ENCODE assay signal across 20 cellular contexts in genomic region chr16:79509906-79510305, GRCh38.
A peak's percentile ranks its signal among the peaks of the same experiment; 100 is the strongest.
DNase-seq lines count a peak whose midpoint lies in the region; ATAC-seq and TF ChIP-seq lines count a peak whose summit lies in the region.
"Had no signal": no experiment of that assay in that cellular context is flagged by ENCODE, and none has a peak within 500 bp of the region (broad histone marks: within the 10 kb centered on the region; RNA-seq: fewer than 3 reads in every experiment).

No MANE protein-coding gene starts in this region.

- 98% methylated on average over 8 of the region's 8 CpGs for WGBS in right cardiac atrium
- 93 to 96% (median 93%) methylated on average over 8 of the region's 8 CpGs for WGBS in psoas muscle, 3 donors

- H3K4me1 ChIP-seq in left ventricle myocardium inferior (no peaks in the 10 kb centered on the region), right cardiac atrium (ENCODE audit: control insufficient read depth, insufficient read depth, low read length) (no peaks in the 10 kb centered on the region), psoas muscle (peaks cover 17% of the 10 kb centered on the region), thoracic aorta (ENCODE audit: control insufficient read depth in 1 of 2, low read depth in 2 of 2) (peaks cover 9 to 17% of the 10 kb centered on the region in 2 donors)
- H3K4me1 ChIP-seq: A549 had no signal

- no peak for TF ChIP-seq CTCF in left ventricle myocardium inferior (IDR thresholded peaks at IDR 0.05; ENCODE audit: borderline replicate concordance)
- TF ChIP-seq CTCF in psoas muscle (IDR thresholded peaks at IDR 0.05) = no peak
- TF ChIP-seq CTCF in thoracic aorta (IDR thresholded peaks at IDR 0.05) = no peak

- intact Hi-C loops in left ventricle myocardium inferior (cut with micrococcal nuclease) (no loop called here), right cardiac atrium (cut with DNase I) (no loop called here), psoas muscle (cut with DNase I) (no loop called here)

- POLR2A ChIA-PET in naive thymus-derived CD8-positive, alpha-beta T cell (lab: Charles Lee) = no interaction called here

- no peak overlapping the region for H3K4me3 Mint-ChIP-seq in naive thymus-derived CD8-positive, alpha-beta T cell
- H3K4me3 Mint-ChIP-seq: CD14-positive monocyte; CD4-positive, alpha-beta memory T cell; IgD-negative memory B cell had no signal

- H3K4me3 ChIP-seq in left ventricle myocardium inferior (no peak overlapping the region), right cardiac atrium (ENCODE audit: low read length) (no peak overlapping the region), psoas muscle (no peak overlapping the region), thoracic aorta (no peak overlapping the region)
- H3K4me3 ChIP-seq: A549, GM12878, GM23248 had no signal

- H3K27me3 ChIP-seq in left ventricle myocardium inferior (ENCODE audit: low read depth) (peaks cover 10% of the 10 kb centered on the region), right cardiac atrium (ENCODE audit: control insufficient read depth, insufficient read depth) (no peaks in the 10 kb centered on the region), psoas muscle (ENCODE audit: insufficient read depth in 3 of 3, low read length in 2 of 3) (no peaks in the 10 kb centered on the region), thoracic aorta (replicated peaks; ENCODE audit: insufficient read depth) (no peaks in the 10 kb centered on the region)

- ATAC-seq in right cardiac atrium = no peak
- ATAC-seq in psoas muscle = no peak
- no peak for ATAC-seq in thoracic aorta (ENCODE audit: insufficient number of reproducible peaks, low FRiP score, low read depth)
- no peak for ATAC-seq in GM21367 (IDR thresholded peaks at IDR 0.05; ENCODE audit: unreplicated experiment)
- no peak for ATAC-seq in naive thymus-derived CD8-positive, alpha-beta T cell
- ATAC-seq: A549, GM12878 had no signal

- H3K27ac ChIP-seq in left ventricle myocardium inferior (replicated peaks) = peak overlapping the region; percentile 4
- no peak overlapping the region for H3K27ac ChIP-seq in right cardiac atrium (ENCODE audit: low read length)
- peak overlapping the region; percentile 22 for H3K27ac ChIP-seq in caudate nucleus (ENCODE audit: low read depth, low read length)
- peak overlapping the region; percentile 51 for H3K27ac ChIP-seq in psoas muscle
- H3K27ac ChIP-seq in thoracic aorta = peak overlapping the region; percentile 4 to 27
- H3K27ac ChIP-seq: 22Rv1, A549, GM23248 had no signal

- no peaks in the 10 kb centered on the region for H3K4me1 Mint-ChIP-seq in naive thymus-derived CD8-positive, alpha-beta T cell
- H3K4me1 Mint-ChIP-seq: CD4-positive, alpha-beta memory T cell had no signal

- DNase-seq in left ventricle myocardium inferior = no peak
- no peak for DNase-seq in right cardiac atrium
- no peak for DNase-seq in caudate nucleus (lab: John Stamatoyannopoulos, UW)
- no peak for DNase-seq in psoas muscle
- no peak for DNase-seq in thoracic aorta (ENCODE audit: low spot score)
- no peak for DNase-seq in DMS114 treated with DMSO at 0.1 percent for 48 hours (lab: John Stamatoyannopoulos, UW; ENCODE audit: unreplicated experiment)
- no peak for DNase-seq in naive thymus-derived CD8-positive, alpha-beta T cell
- DNase-seq: AML-193; Calu3; CD4-positive, alpha-beta memory T cell; DND-41; EL; GM23248; HCEC 1CT had no signal

- peaks cover 0 to 16% (median 5%) of the 10 kb centered on the region in 5 donors for H3K27me3 Mint-ChIP-seq in naive thymus-derived CD8-positive, alpha-beta T cell

- H3K27ac Mint-ChIP-seq in naive thymus-derived CD8-positive, alpha-beta T cell = no peak overlapping the region
- H3K27ac Mint-ChIP-seq: IgD-negative memory B cell had no signal

- H3K9me3 Mint-ChIP-seq in naive thymus-derived CD8-positive, alpha-beta T cell = no peaks in the 10 kb centered on the region
- H3K9me3 Mint-ChIP-seq: CD4-positive, alpha-beta memory T cell had no signal

- H3K36me3 ChIP-seq in left ventricle myocardium inferior (no peaks in the 10 kb centered on the region), psoas muscle (ENCODE audit: insufficient read depth in 1 of 2, low read depth in 1 of 2) (no peaks in the 10 kb centered on the region), thoracic aorta (no peaks in the 10 kb centered on the region)

- H3K36me3 Mint-ChIP-seq in naive thymus-derived CD8-positive, alpha-beta T cell = no peaks in the 10 kb centered on the region
- H3K36me3 Mint-ChIP-seq: CD14-positive monocyte; CD4-positive, alpha-beta memory T cell; IgD-negative memory B cell had no signal

- H3K9me3 ChIP-seq in left ventricle myocardium inferior (replicated peaks) (no peaks in the 10 kb centered on the region), right cardiac atrium (ENCODE audit: control insufficient read depth, low read length) (no peaks in the 10 kb centered on the region), psoas muscle (no peaks in the 10 kb centered on the region), thoracic aorta (no peaks in the 10 kb centered on the region)
- H3K9me3 ChIP-seq: A549 had no signal
